ENCODE assay signal across 23 cellular contexts in genomic region chr13:47188802-47189201, GRCh38.
DNase-seq lines count a peak whose midpoint lies in the region; ATAC-seq and TF ChIP-seq lines count a peak whose summit lies in the region.
"Had no signal": no experiment of that assay in that cellular context is flagged by ENCODE, and none has a peak within 500 bp of the region (broad histone marks: within the 10 kb centered on the region; RNA-seq: fewer than 3 reads in every experiment).

No MANE protein-coding gene starts in this region.

- no peaks in the 10 kb centered on the region for H3K9me2 ChIP-seq in PC-3 (replicated peaks; ENCODE audit: low read length)

- H3K27me3 ChIP-seq in breast epithelium: no peaks in the 10 kb centered on the region
- H3K27me3 ChIP-seq in PC-3 (ENCODE audit: low read length): no peaks in the 10 kb centered on the region
- H3K27me3 ChIP-seq in upper lobe of right lung: no peaks in the 10 kb centered on the region
- H3K27me3 ChIP-seq in vagina: no peaks in the 10 kb centered on the region
- H3K27me3 ChIP-seq: SJCRH30, stomach had no signal

- no peak overlapping the region for H3K4me3 Mint-ChIP-seq in MCF 10A (ENCODE audit: unreplicated experiment)
- H3K4me3 Mint-ChIP-seq: activated CD4-positive, alpha-beta T cell treated with anti-CD3 and anti-CD28 coated beads for 36 hours; immature natural killer cell; nephron progenitor cell had no signal

- no peaks in the 10 kb centered on the region for H3F3A ChIP-seq in PC-3 (ENCODE audit: low read length, unreplicated experiment)

- CTCF ChIA-PET in MCF 10A (lab: Yijun Ruan, JAX) (no interaction called here), PC-3 (lab: Charles Lee) (no interaction called here)

- POLR2A ChIA-PET in MCF 10A (lab: Yijun Ruan, JAX): no interaction called here
- POLR2A ChIA-PET in PC-3 (lab: Charles Lee; ENCODE audit: unreplicated experiment): no interaction called here

- no peaks in the 10 kb centered on the region for H3K36me3 Mint-ChIP-seq in MCF 10A (ENCODE audit: insufficient read depth, unreplicated experiment)
- H3K36me3 Mint-ChIP-seq: immature natural killer cell had no signal

- H3K4me1 ChIP-seq in breast epithelium (no peaks in the 10 kb centered on the region), PC-3 (ENCODE audit: insufficient read depth, low read length) (peaks cover 10% of the 10 kb centered on the region), upper lobe of right lung (no peaks in the 10 kb centered on the region), vagina (no peaks in the 10 kb centered on the region)
- H3K4me1 ChIP-seq: A549, SJCRH30 had no signal

- no peak overlapping the region for H3K4me3 ChIP-seq in breast epithelium
- H3K4me3 ChIP-seq in PC-3 (ENCODE audit: low read length): no peak overlapping the region
- no peak overlapping the region for H3K4me3 ChIP-seq in upper lobe of right lung
- H3K4me3 ChIP-seq in vagina: no peak overlapping the region
- H3K4me3 ChIP-seq: A549, GM12878, SJCRH30, stomach had no signal

- H3K9ac ChIP-seq in PC-3 (ENCODE audit: low read length): no peak overlapping the region

- DNase-seq in MCF 10A (ENCODE audit: unreplicated experiment) (peak; percentile 67), breast epithelium (ENCODE audit: low spot score in 2 of 2) (no peak), PC-3 (peak; percentile 6), fibroblast of peridontal ligament (ENCODE audit: extremely low read depth) (peak; percentile 84), upper lobe of right lung (no peak), foreskin melanocyte (no peak), vagina (ENCODE audit: extremely low spot score in 2 of 2) (no peak)
- DNase-seq: activated CD4-positive, alpha-beta T cell treated with anti-CD3 and anti-CD28 coated beads for 36 hours; activated gamma-delta T cell treated with Interleukin-2 at 50 U/mL for 16 hours; aorta; COR-L47; glutamatergic neuron; immature natural killer cell; NCI-H1092; NCI-H2107; NCI-H526; nephron progenitor cell; SJCRH30; stomach; T1000 had no signal

- H3K9me3 Mint-ChIP-seq in MCF 10A (ENCODE audit: unreplicated experiment): no peaks in the 10 kb centered on the region
- H3K9me3 Mint-ChIP-seq: nephron progenitor cell had no signal

- H3K79me2 ChIP-seq in PC-3 (ENCODE audit: low read length): no peaks in the 10 kb centered on the region

- TF ChIP-seq POLR2A in breast epithelium (IDR thresholded peaks at IDR 0.05) (no peak), vagina (IDR thresholded peaks at IDR 0.05) (no peak)

- no peak overlapping the region for H3K27ac Mint-ChIP-seq in MCF 10A (ENCODE audit: low read depth, unreplicated experiment)
- H3K27ac Mint-ChIP-seq: activated CD4-positive, alpha-beta T cell treated with anti-CD3 and anti-CD28 coated beads for 36 hours; immature natural killer cell; nephron progenitor cell had no signal

- no peak overlapping the region for H2AFZ ChIP-seq in PC-3 (ENCODE audit: low read length)

- H3K36me3 ChIP-seq in breast epithelium: no peaks in the 10 kb centered on the region
- H3K36me3 ChIP-seq in PC-3 (ENCODE audit: low read depth, low read length): no peaks in the 10 kb centered on the region
- H3K36me3 ChIP-seq in upper lobe of right lung: no peaks in the 10 kb centered on the region
- no peaks in the 10 kb centered on the region for H3K36me3 ChIP-seq in vagina
- H3K36me3 ChIP-seq: SJCRH30, stomach had no signal

- intact Hi-C loops in MCF 10A (cut with micrococcal nuclease) (no loop called here), breast epithelium (cut with DNase I; ENCODE audit: low total_unique reads) (no loop called here), PC-3 (cut with micrococcal nuclease) (no loop called here), upper lobe of right lung (cut with DNase I) (no loop called here), vagina (cut with DNase I) (no loop called here)

- no peak for ATAC-seq in PC-3
- ATAC-seq in upper lobe of right lung: peak; percentile 23
- no peak for ATAC-seq in GM19324 (IDR thresholded peaks at IDR 0.05; ENCODE audit: low FRiP score, unreplicated experiment)
- ATAC-seq: A549; activated CD4-positive, alpha-beta T cell treated with anti-CD3 and anti-CD28 coated beads for 36 hours; GM12878 had no signal

- no peak overlapping the region for H3K27ac ChIP-seq in breast epithelium
- no peak overlapping the region for H3K27ac ChIP-seq in PC-3 (ENCODE audit: low read length)
- no peak overlapping the region for H3K27ac ChIP-seq in upper lobe of right lung
- no peak overlapping the region for H3K27ac ChIP-seq in vagina
- H3K27ac ChIP-seq: A549, SJCRH30, stomach had no signal

- peaks cover 7% of the 10 kb centered on the region for H3K4me1 Mint-ChIP-seq in MCF 10A (ENCODE audit: insufficient read depth, unreplicated experiment)
- H3K4me1 Mint-ChIP-seq: activated CD4-positive, alpha-beta T cell treated with anti-CD3 and anti-CD28 coated beads for 36 hours; immature natural killer cell had no signal

- H3K9me3 ChIP-seq in breast epithelium: no peaks in the 10 kb centered on the region
- H3K9me3 ChIP-seq in PC-3 (ENCODE audit: low read length): no peaks in the 10 kb centered on the region
- no peaks in the 10 kb centered on the region for H3K9me3 ChIP-seq in upper lobe of right lung
- no peaks in the 10 kb centered on the region for H3K9me3 ChIP-seq in vagina
- H3K9me3 ChIP-seq: A549, SJCRH30, stomach had no signal

- TF ChIP-seq CTCF in MCF 10A (IDR thresholded peaks at IDR 0.05; ENCODE audit: unreplicated experiment) (no peak), breast epithelium (IDR thresholded peaks at IDR 0.05) (no peak), PC-3 (conservative IDR thresholded peaks at IDR 0.05; ENCODE audit: low read depth, low read length) (no peak), upper lobe of right lung (IDR thresholded peaks at IDR 0.05) (no peak), vagina (IDR thresholded peaks at IDR 0.05) (no peak)

- BruUV-seq in MCF 10A (replicated peaks; lab: Mats Ljungman, UMichigan) (no TSS peak), PC-3 (replicated peaks; lab: Mats Ljungman, UMichigan) (no TSS peak)

- H4K20me1 ChIP-seq in PC-3 (ENCODE audit: low read length): no peaks in the 10 kb centered on the region

- no peak overlapping the region for H3K4me2 ChIP-seq in PC-3 (ENCODE audit: low read length)
- H3K4me2 ChIP-seq: A549 had no signal

- H3K27me3 Mint-ChIP-seq in MCF 10A (ENCODE audit: insufficient read depth, unreplicated experiment): no peaks in the 10 kb centered on the region

Comparison
In these comparisons a context has a peak if more than half of its experiments do, and no peak if none do; other contexts are left out.
1. DNase-seq: peak in MCF 10A (single experiment), PC-3 (single experiment) and fibroblast of peridontal ligament (single experiment); none in breast epithelium (0 of 2), upper lobe of right lung (single experiment), foreskin melanocyte (single experiment) and vagina (0 of 2).